8 cellular contexts compared by ENCODE assay signal in genomic region chr2:65431417-65432226, GRCh38. TPM values are rescaled to one million over a fixed set of nuclear protein-coding genes. Genes with fewer than 3 reads are reported as not detected.
DNase-seq lines count a peak whose midpoint lies in the region; ATAC-seq, FAIRE-seq and TF ChIP-seq lines count a peak whose summit lies in the region.

No MANE protein-coding gene starts in this region.

- H3K27me3 ChIP-seq in adrenal gland (no peaks in the 10 kb centered on the region), prostate gland (replicated peaks; ENCODE audit: insufficient read depth) (no peaks in the 10 kb centered on the region)

- peak overlapping the region; percentile 84 to 98 (median 93) for H3K27ac ChIP-seq in adrenal gland
- peak overlapping the region; percentile 92 to 96 for H3K27ac ChIP-seq in prostate gland

- intact Hi-C loops in adrenal gland (cut with DNase I) (loop anchor here in 1 of 2 donors (10.0 kb wide), 1 partner anchor 167 kb away; no protein-coding TSS in a partner anchor), left ventricle myocardium superior (cut with micrococcal nuclease) (no loop called here), prostate gland (cut with DNase I) (loop anchor here (10.0 kb wide), 1 partner anchor 377 kb away; the partner anchor contains the start of gene CEP68)

- H3K9me3 ChIP-seq in adrenal gland (replicated peaks in 1 of 3) (no peaks in the 10 kb centered on the region), prostate gland (no peaks in the 10 kb centered on the region)

- DNase-seq in COR-L47 (lab: John Stamatoyannopoulos, UW) (peak; percentile 51), HTR-8/SVneo (ENCODE audit: insufficient read length, low spot score) (peak; percentile 24), SK-MEL-5 (ENCODE audit: low read depth, low spot score) (peak; percentile 39), adrenal gland (peak; percentile 49 to 75 (median 59)), left ventricle myocardium superior (peak; percentile 62), prostate gland (ENCODE audit: low spot score) (peak; percentile 52), GF-D8 (lab: John Stamatoyannopoulos, UW) (no peak)

- TF ChIP-seq POLR2A in adrenal gland (IDR thresholded peaks at IDR 0.05) (no peak), prostate gland (IDR thresholded peaks at IDR 0.05) (no peak)

- no peak for TF ChIP-seq CTCF in adrenal gland (IDR thresholded peaks at IDR 0.05)
- TF ChIP-seq CTCF in prostate gland (IDR thresholded peaks at IDR 0.05): no peak

- in situ Hi-C loops in SK-MEL-5 (cut with HindIII; ENCODE audit: low pct_unique_long_range_greater_than_20kb, low sequenced_read_pairs): no loop called here

- no peak for FAIRE-seq in HTR-8/SVneo (lab: Jason Lieb, UNC)

- H3K36me3 ChIP-seq in adrenal gland (replicated peaks in 1 of 2) (no peaks in the 10 kb centered on the region), prostate gland (no peaks in the 10 kb centered on the region)

- peak overlapping the region; percentile 58 to 97 (median 76) for H3K4me3 ChIP-seq in adrenal gland
- H3K4me3 ChIP-seq in prostate gland: peak overlapping the region; percentile 88 to 92

- H3K4me1 ChIP-seq in adrenal gland (replicated peaks in 1 of 2) (peaks cover 5 to 30% of the 10 kb centered on the region in 2 donors), prostate gland (replicated peaks) (peaks cover 4% of the 10 kb centered on the region)

- peak; percentile 35 for ATAC-seq in GM19467 (IDR thresholded peaks at IDR 0.05; ENCODE audit: unreplicated experiment)
- ATAC-seq in left ventricle myocardium superior: peak; percentile 0

- 0 to 1% (median 1%) methylated on average over 26 to 72 of the region's 72 CpGs for WGBS in adrenal gland, 4 donors
- WGBS in prostate gland: under 1% methylated on average over 60 of the region's 72 CpGs

RNA-seq across cellular contexts. Expression of gene SPRED2, which starts 0.8 kb away (rescaled TPM):
- 10.4 and 14.6 TPM in 2 replicates for total RNA-seq in SK-MEL-5 (2014; rRNA removed; shearing (Covaris generic))
- 58.1 and 71.8 TPM in 2 replicates for polyA plus RNA-seq in SK-MEL-5 (2015; cell fraction: cytosol; rRNA removed)
- 20.3 and 30.5 TPM in 2 replicates for polyA plus RNA-seq in SK-MEL-5 (2015; cell fraction: nucleus; rRNA removed)
- 10 to 100 TPM; 12.0 to 28.4 (median 18.2) TPM for total RNA-seq in adrenal gland
- 10 to 100 TPM in 2 of 3 donors, 1 to 10 TPM in 1; 8.8 to 16.5 (median 13.2) TPM for polyA plus RNA-seq in adrenal gland
- total RNA-seq in left ventricle myocardium superior: 12.8 TPM
- total RNA-seq in prostate gland: 10 to 100 TPM; 23.7 to 27.1 TPM
